Comparison of ENCODE assay signal across 2 cellular contexts in the genomic region with DNA sequence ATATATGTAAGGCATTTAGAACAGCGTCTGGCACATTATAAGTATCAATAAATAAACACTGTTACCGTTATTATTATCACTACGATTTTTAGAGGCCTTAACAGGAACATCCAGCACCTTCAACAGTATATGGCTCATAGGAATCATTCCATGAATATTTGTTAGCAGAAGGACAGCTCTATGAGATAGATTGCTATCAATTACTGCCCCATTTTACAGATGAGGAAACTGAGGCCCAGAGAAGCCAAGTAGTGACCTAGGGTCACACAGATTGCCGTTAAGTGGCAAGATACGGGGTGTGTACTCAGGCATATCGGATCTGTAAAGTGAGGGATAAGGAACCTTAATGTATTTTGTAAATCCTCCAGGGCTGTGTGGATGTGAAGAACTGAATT.
TF ChIP-seq lines count a peak whose summit lies in the region.

No MANE protein-coding gene starts in this region.

TF ChIP-seq in SK-N-SH, 30 proteins besides CTCF, POLR2A, EP300 and RAD21:
- TF ChIP-seq EZH2phosphoT487 (IDR thresholded peaks at IDR 0.05; ENCODE audit: borderline replicate concordance, low read depth) (no peak), SMC3 (IDR thresholded peaks at IDR 0.05; ENCODE audit: low read depth, low read length) (0 out of 2 replicates have a peak, but pooled peaks have one; percentile 57), GATA2 (CRISPR knock-in tag; IDR thresholded peaks at IDR 0.05) (peak; percentile 66; the same call in 1 of the 2 replicates)

TF ChIP-seq in SK-N-SH treated with all-trans-retinoic acid at 6 μM for 48 hours, 23 proteins besides CTCF, POLR2A, EP300 and RAD21:
- TF ChIP-seq PPARA (CRISPR knock-in tag; IDR thresholded peaks at IDR 0.05; ENCODE audit: borderline replicate concordance): no peak
- no peak for TF ChIP-seq ZNF8 (CRISPR knock-in tag; IDR thresholded peaks at IDR 0.05)
